In the genomic region with DNA sequence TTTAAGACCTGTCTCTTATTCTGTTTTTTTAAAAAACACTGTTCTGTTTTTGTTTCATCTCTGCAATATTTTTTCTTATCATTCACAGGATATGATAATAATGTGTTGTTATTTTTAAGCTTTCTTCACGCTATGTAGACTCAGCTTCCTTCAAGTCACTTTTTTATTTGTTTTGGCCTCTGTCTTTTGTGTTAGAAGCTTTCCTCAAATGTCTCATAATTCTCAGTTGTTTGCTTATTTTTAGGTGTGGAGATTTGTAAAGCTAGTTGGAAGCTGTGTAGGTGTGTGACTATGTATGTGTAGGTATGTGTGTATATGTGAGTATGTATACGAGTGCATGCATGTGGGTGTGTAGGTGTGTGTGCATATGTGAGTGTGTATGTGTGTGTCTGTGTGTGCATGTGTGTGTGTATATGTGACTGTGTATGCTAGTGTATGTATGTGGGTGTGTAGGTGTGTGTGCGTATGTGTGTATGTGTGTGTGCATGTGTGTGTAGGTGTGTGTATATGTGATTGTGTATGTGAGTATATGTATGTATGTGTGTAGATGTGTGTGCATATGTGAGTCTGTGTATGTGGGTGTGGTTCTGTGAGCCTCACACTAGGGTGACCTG, we compare ENCODE assay signal across 18 cellular contexts.
"Had no signal": no experiment of that assay in that cellular context is flagged by ENCODE, and none has a peak within 500 bp of the region (broad histone marks: within the 10 kb centered on the region; RNA-seq: fewer than 3 reads in every experiment).

No MANE protein-coding gene starts in this region.

- H3K4me2 ChIP-seq: hepatocyte had no signal

- ATAC-seq: left lung; mucosa of descending colon; naive thymus-derived CD4-positive, alpha-beta T cell; stimulated activated naive B cell treated with anti-CD40 and anti-IgM and Interleukin-4, amounts not matched to agents 10 μg/mL and 1 μg/mL and 100 μg/mL, for 72 hours had no signal

- H2AFZ ChIP-seq: hepatocyte had no signal

- H3K9me3 ChIP-seq: esophagus muscularis mucosa, left lung, mucosa of descending colon, thyroid gland, uterus had no signal

- H3K9me3 Mint-ChIP-seq: activated CD4-positive, alpha-beta memory T cell treated with anti-CD3 and anti-CD28 coated beads, Interleukin-2, amount 10 ng/mL, durations not matched to agents 7 days and 5 days; stimulated activated naive B cell treated with anti-CD40 and anti-IgM and Interleukin-4, amounts not matched to agents 10 μg/mL and 1 μg/mL and 100 μg/mL, for 72 hours had no signal

- H3K27ac ChIP-seq: esophagus muscularis mucosa, hepatocyte, left lung, thyroid gland, uterus had no signal

- H3K4me3 ChIP-seq: esophagus muscularis mucosa, hepatocyte, left lung, mucosa of descending colon, thyroid gland, uterus had no signal

- DNase-seq: activated CD4-positive, alpha-beta memory T cell treated with anti-CD3 and anti-CD28 coated beads, Interleukin-2, amount 10 ng/mL, durations not matched to agents 7 days and 5 days; activated CD4-positive, alpha-beta T cell treated with anti-CD3 and anti-CD28 coated beads for 4 hours; activated naive CD4-positive, alpha-beta T cell treated with Interleukin-2 at 50 U/mL for 16 hours; caudate nucleus; left lung; mammary epithelial cell; mucosa of descending colon; naive thymus-derived CD4-positive, alpha-beta T cell; retina; stimulated activated CD4-positive, alpha-beta T cell treated with anti-CD3 and anti-CD28 coated beads, Interleukin-2, amount 100 ng/mL, for 48 hours; stimulated activated naive B cell treated with anti-CD40 and anti-IgM and Interleukin-4, amounts not matched to agents 10 μg/mL and 1 μg/mL and 100 μg/mL, for 72 hours; thyroid gland; uterus had no signal

- H3K27me3 ChIP-seq: hepatocyte, left lung, thyroid gland, uterus had no signal

- H3K36me3 Mint-ChIP-seq: naive thymus-derived CD4-positive, alpha-beta T cell; stimulated activated naive B cell treated with anti-CD40 and anti-IgM and Interleukin-4, amounts not matched to agents 10 μg/mL and 1 μg/mL and 100 μg/mL, for 72 hours had no signal

- H3K36me3 ChIP-seq: esophagus muscularis mucosa, left lung, thyroid gland, uterus had no signal

- H3K4me3 Mint-ChIP-seq: activated CD4-positive, alpha-beta memory T cell treated with anti-CD3 and anti-CD28 coated beads, Interleukin-2, amount 10 ng/mL, durations not matched to agents 7 days and 5 days; naive thymus-derived CD4-positive, alpha-beta T cell; stimulated activated naive B cell treated with anti-CD40 and anti-IgM and Interleukin-4, amounts not matched to agents 10 μg/mL and 1 μg/mL and 100 μg/mL, for 72 hours had no signal

- H3K79me2 ChIP-seq: hepatocyte had no signal

- H3K4me1 ChIP-seq: esophagus muscularis mucosa, left lung, thyroid gland, uterus had no signal

- FAIRE-seq: colon, endometrium, keratinocyte had no signal

- H3K4me1 Mint-ChIP-seq: activated CD4-positive, alpha-beta memory T cell treated with anti-CD3 and anti-CD28 coated beads, Interleukin-2, amount 10 ng/mL, durations not matched to agents 7 days and 5 days had no signal

- H3K27ac Mint-ChIP-seq: activated CD4-positive, alpha-beta memory T cell treated with anti-CD3 and anti-CD28 coated beads, Interleukin-2, amount 10 ng/mL, durations not matched to agents 7 days and 5 days; naive thymus-derived CD4-positive, alpha-beta T cell; stimulated activated naive B cell treated with anti-CD40 and anti-IgM and Interleukin-4, amounts not matched to agents 10 μg/mL and 1 μg/mL and 100 μg/mL, for 72 hours had no signal
